12 cellular contexts compared by ENCODE assay signal in genomic region chr16:27080870-27081269, GRCh38. TPM values are rescaled to one million over a fixed set of nuclear protein-coding genes. Genes with fewer than 3 reads are reported as not detected.
DNase-seq lines count a peak whose midpoint lies in the region; ATAC-seq and TF ChIP-seq lines count a peak whose summit lies in the region.
"Had no signal": no experiment of that assay in that cellular context is flagged by ENCODE, and none has a peak within 500 bp of the region (broad histone marks: within the 10 kb centered on the region; RNA-seq: fewer than 3 reads in every experiment).

No MANE protein-coding gene starts in this region.

- ATAC-seq in mucosa of descending colon (peak; percentile 60), HG02884 (IDR thresholded peaks at IDR 0.05; ENCODE audit: unreplicated experiment) (no peak), GM21717 (IDR thresholded peaks at IDR 0.05; ENCODE audit: unreplicated experiment) (no peak), lower lobe of right lung (no peak)
- ATAC-seq: naive thymus-derived CD4-positive, alpha-beta T cell had no signal

- peaks cover 40% of the 10 kb centered on the region for H3K27me3 Mint-ChIP-seq in chondrocyte (ENCODE audit: low read depth)

- no peak overlapping the region for H3K27ac Mint-ChIP-seq in chondrocyte (ENCODE audit: unreplicated experiment)
- H3K27ac Mint-ChIP-seq: dendritic cell treated with granulocyte-macrophage colony-stimulating factor and Interleukin-4, amounts not matched to agents 40 ng/mL and 50 ng/mL, for 4 days had no signal

- no peaks in the 10 kb centered on the region for H3K36me3 ChIP-seq in GM06990 (ENCODE audit: control insufficient read depth, insufficient read depth, low read length)
- no peaks in the 10 kb centered on the region for H3K36me3 ChIP-seq in KMS-11 (ENCODE audit: insufficient read depth)
- H3K36me3 ChIP-seq in mucosa of descending colon (ENCODE audit: low read depth) = no peaks in the 10 kb centered on the region
- no peaks in the 10 kb centered on the region for H3K36me3 ChIP-seq in lower lobe of right lung

- H2AFZ ChIP-seq in KMS-11 (ENCODE audit: low read depth) = no peak overlapping the region

- TF ChIP-seq CTCF in GM06990 (IDR thresholded peaks at IDR 0.05; ENCODE audit: insufficient read depth, low read length, poor library complexity, severe bottlenecking) = peak; percentile 51
- peak; percentile 58 for TF ChIP-seq CTCF in KMS-11 (conservative IDR thresholded peaks at IDR 0.05; ENCODE audit: low read depth, low read length)
- TF ChIP-seq CTCF in chondrocyte (IDR thresholded peaks at IDR 0.05) = peak; percentile 62
- no peak for TF ChIP-seq CTCF in mucosa of descending colon (IDR thresholded peaks at IDR 0.05)
- no peak for TF ChIP-seq CTCF in lower lobe of right lung (IDR thresholded peaks at IDR 0.05)

- intact Hi-C loops in mucosa of descending colon (cut with DNase I, micrococcal nuclease) (no loop called here), lower lobe of right lung (cut with DNase I) (no loop called here)

- no peaks in the 10 kb centered on the region for H3K36me3 Mint-ChIP-seq in chondrocyte (ENCODE audit: low read depth)

- H3K9ac ChIP-seq in KMS-11 = no peak overlapping the region

- H3K9me3 Mint-ChIP-seq in chondrocyte (ENCODE audit: low read depth) = peaks cover 4% of the 10 kb centered on the region

- H3K4me1 ChIP-seq in KMS-11 (ENCODE audit: low read depth, poor library complexity, severe bottlenecking) = no peaks in the 10 kb centered on the region
- H3K4me1 ChIP-seq in mucosa of descending colon (ENCODE audit: low read depth) = no peaks in the 10 kb centered on the region
- no peaks in the 10 kb centered on the region for H3K4me1 ChIP-seq in lower lobe of right lung

- H3K4me2 ChIP-seq in KMS-11 = no peak overlapping the region

- DNase-seq in GM06990 (ENCODE audit: extremely low read depth, insufficient read length) (no peak), chondrocyte (ENCODE audit: low spot score) (no peak), mucosa of descending colon (peak in 1 of 3 donors; percentile 27), lower lobe of right lung (no peak)
- no peak for DNase-seq in stimulated activated CD4-positive, alpha-beta T cell treated with anti-CD3 and anti-CD28 coated beads, Interleukin-4, amount 100 ng/mL, for 24 hours
- DNase-seq: activated CD4-positive, alpha-beta T cell treated with anti-CD3 and anti-CD28 coated beads, Interleukin-2, amount 50 U/mL, for 48 hours; NCI-H446 treated with DMSO at 0.1 percent for 48 hours had no signal

- H3K27me3 ChIP-seq in GM06990 (replicated peaks; ENCODE audit: control insufficient read depth, insufficient read depth, low read length) (no peaks in the 10 kb centered on the region; the same call in none of the 2 replicates), KMS-11 (ENCODE audit: insufficient read depth, low read depth) (no peaks in the 10 kb centered on the region), lower lobe of right lung (ENCODE audit: low read depth) (peaks cover 14% of the 10 kb centered on the region)

- no peak overlapping the region for H3K4me3 Mint-ChIP-seq in chondrocyte (ENCODE audit: unreplicated experiment)
- H3K4me3 Mint-ChIP-seq: dendritic cell treated with granulocyte-macrophage colony-stimulating factor and Interleukin-4, amounts not matched to agents 40 ng/mL and 50 ng/mL, for 4 days; naive thymus-derived CD4-positive, alpha-beta T cell had no signal

- no peaks in the 10 kb centered on the region for H3K9me3 ChIP-seq in mucosa of descending colon
- no peaks in the 10 kb centered on the region for H3K9me3 ChIP-seq in lower lobe of right lung

- H3K27ac ChIP-seq in KMS-11 (no peak overlapping the region), lower lobe of right lung (no peak overlapping the region)

- no peaks in the 10 kb centered on the region for H3K4me1 Mint-ChIP-seq in chondrocyte (ENCODE audit: low read depth)

- no peaks in the 10 kb centered on the region for H4K20me1 ChIP-seq in KMS-11 (ENCODE audit: insufficient read depth)

- H3K4me3 ChIP-seq in GM06990 (replicated peaks; ENCODE audit: low read depth, low read length) (no peak overlapping the region), KMS-11 (IDR thresholded peaks at IDR 0.05; ENCODE audit: insufficient read depth, low read depth, low read length) (no peak overlapping the region), mucosa of descending colon (no peak overlapping the region), lower lobe of right lung (no peak overlapping the region)

- H3K79me2 ChIP-seq in KMS-11 (ENCODE audit: insufficient read depth, low read depth) = no peaks in the 10 kb centered on the region

RNA-seq across cellular contexts. Expression of gene C16orf82, which starts 14.1 kb away (rescaled TPM):
- total RNA-seq in chondrocyte (not detected in 3 replicates), mucosa of descending colon (not detected), lower lobe of right lung (not detected)
- total RNA-seq: naive thymus-derived CD4-positive, alpha-beta T cell had no signal

Comparison
In these comparisons a context has a peak if more than half of its experiments do, and no peak if none do; other contexts are left out.
1. CTCF ChIP-seq: peak in GM06990 (single experiment), KMS-11 (single experiment) and chondrocyte (single experiment); none in mucosa of descending colon (single experiment) and lower lobe of right lung (single experiment).